In genomic region chr13:113902536-113902935, GRCh38 we compare ENCODE assay signal across 24 cellular contexts. TPM values are rescaled to one million over a fixed set of nuclear protein-coding genes. Genes with fewer than 3 reads are reported as not detected.
DNase-seq lines count a peak whose midpoint lies in the region; ATAC-seq, FAIRE-seq and TF ChIP-seq lines count a peak whose summit lies in the region.
"Had no signal": no experiment of that assay in that cellular context is flagged by ENCODE, and none has a peak within 500 bp of the region (broad histone marks: within the 10 kb centered on the region; RNA-seq: fewer than 3 reads in every experiment).

No MANE protein-coding gene starts in this region.

- no peaks in the 10 kb centered on the region for H3K36me3 Mint-ChIP-seq in activated CD4-positive, alpha-beta T cell treated with anti-CD3 and anti-CD28 coated beads, Interleukin-2, amount 10 ng/mL, durations not matched to agents 24 days and 14 days (ENCODE audit: low read depth)
- H3K36me3 Mint-ChIP-seq: CD14-positive monocyte; CD8-positive, alpha-beta memory T cell had no signal

- no peaks in the 10 kb centered on the region for H3K9me3 Mint-ChIP-seq in activated CD4-positive, alpha-beta T cell treated with anti-CD3 and anti-CD28 coated beads, Interleukin-2, amount 10 ng/mL, durations not matched to agents 24 days and 14 days
- H3K9me3 Mint-ChIP-seq: CD8-positive, alpha-beta memory T cell had no signal

- H3F3A ChIP-seq in GM23248 (ENCODE audit: insufficient read depth) = peaks cover 57% of the 10 kb centered on the region

- in situ Hi-C loops in GM23248 (cut with MboI) = no loop called here

- TF ChIP-seq CTCF in esophagus squamous epithelium (IDR thresholded peaks at IDR 0.05) = no peak
- no peak for TF ChIP-seq CTCF in thoracic aorta (IDR thresholded peaks at IDR 0.05)

- H3K9me3 ChIP-seq in GM23248 (ENCODE audit: low read depth) (no peaks in the 10 kb centered on the region), SJSA1 (replicated peaks) (no peaks in the 10 kb centered on the region), esophagus squamous epithelium (no peaks in the 10 kb centered on the region), thoracic aorta (no peaks in the 10 kb centered on the region)

- DNase-seq in GM23248 (peak; percentile 5), SJSA1 (ENCODE audit: low read depth in 1 of 2, low spot score in 2 of 2) (peak in 1 of 2 experiments; percentile 22), esophagus squamous epithelium (lab: John Stamatoyannopoulos, UW) (no peak), thoracic aorta (ENCODE audit: low spot score) (no peak), GM12891 (ENCODE audit: insufficient read length, low spot score) (no peak)
- DNase-seq in activated CD4-positive, alpha-beta T cell treated with anti-CD3 and anti-CD28 coated beads, Interleukin-2, amount 10 ng/mL, durations not matched to agents 24 days and 14 days = no peak
- DNase-seq: CD8-positive, alpha-beta memory T cell; DMS 273 treated with DMSO at 0.1 percent for 48 hours; DMS79; EL; GDM1; H9; KG1; MG63; NCI-H2029; NCI-H526 treated with DMSO at 0.1 percent for 48 hours; PC-9; Right ventricle myocardium superior had no signal

- H3K27me3 ChIP-seq in GM23248 (replicated peaks; ENCODE audit: insufficient read depth) (no peaks in the 10 kb centered on the region), SJSA1 (replicated peaks) (no peaks in the 10 kb centered on the region), esophagus squamous epithelium (peaks cover 0 to 9% (median 0%) of the 10 kb centered on the region in 4 donors), thoracic aorta (replicated peaks; ENCODE audit: insufficient read depth) (no peaks in the 10 kb centered on the region)
- H3K27me3 ChIP-seq: MG63 had no signal

- H3K79me2 ChIP-seq in GM23248 (ENCODE audit: insufficient read depth) = 0 out of 2 replicates have a peak, but pooled peaks cover 6% of the 10 kb centered on the region

- intact Hi-C loops in esophagus squamous epithelium (cut with DNase I) = no loop called here
- intact Hi-C loops in activated CD4-positive, alpha-beta T cell treated with anti-CD3 and anti-CD28 coated beads, Interleukin-2, amount 10 ng/mL, durations not matched to agents 24 days and 14 days (cut with micrococcal nuclease) = loop anchor here (5.0 kb wide), 1 partner anchor 85 kb away; no protein-coding TSS in a partner anchor

- no peak overlapping the region for H3K9ac ChIP-seq in GM23248

- no peak overlapping the region for H3K27ac Mint-ChIP-seq in activated CD4-positive, alpha-beta T cell treated with anti-CD3 and anti-CD28 coated beads, Interleukin-2, amount 10 ng/mL, durations not matched to agents 24 days and 14 days
- H3K27ac Mint-ChIP-seq: B cell; CD14-positive monocyte; CD8-positive, alpha-beta memory T cell; GM23338; H9 had no signal

- H3K4me3 Mint-ChIP-seq in activated CD4-positive, alpha-beta T cell treated with anti-CD3 and anti-CD28 coated beads, Interleukin-2, amount 10 ng/mL, durations not matched to agents 24 days and 14 days = no peak overlapping the region
- H3K4me3 Mint-ChIP-seq: B cell; CD14-positive monocyte; CD8-positive, alpha-beta memory T cell; GM23338; H9 had no signal

- H3K4me3 ChIP-seq in GM23248 (no peak overlapping the region), SJSA1 (no peak overlapping the region), esophagus squamous epithelium (no peak overlapping the region), thoracic aorta (no peak overlapping the region)
- H3K4me3 ChIP-seq: GM12878, GM23338, MG63, PC-9 had no signal

- H3K27ac ChIP-seq in GM23248 (peak overlapping the region; percentile 72), SJSA1 (peak overlapping the region; percentile 88), esophagus squamous epithelium (peak overlapping the region in 3 of 4 donors; percentile 52 to 84 (median 78)), thoracic aorta (peak overlapping the region; percentile 91 to 92)
- H3K27ac ChIP-seq: 22Rv1, PC-9 had no signal

- WGBS in GM23248 (ENCODE audit: low coverage in 1 of 2, low lambda C conversion rate in 2 of 2, missing lambda C conversion rate in 2 of 2), 2 experiments = 74 to 79% methylated on average over 2 of the region's 2 CpGs
- 69 to 80% methylated on average over 2 of the region's 2 CpGs for WGBS in esophagus squamous epithelium, 2 donors

- H3K4me1 ChIP-seq in GM23248 (ENCODE audit: insufficient read depth) (peaks cover 52% of the 10 kb centered on the region), SJSA1 (replicated peaks) (peaks cover 47% of the 10 kb centered on the region), esophagus squamous epithelium (no peaks in the 10 kb centered on the region), thoracic aorta (ENCODE audit: control insufficient read depth in 1 of 2, low read depth in 2 of 2) (peaks cover 18 to 62% of the 10 kb centered on the region in 2 donors)

- no peaks in the 10 kb centered on the region for H3K9me2 ChIP-seq in GM23248 (ENCODE audit: insufficient read depth)

- H3K27me3 Mint-ChIP-seq in activated CD4-positive, alpha-beta T cell treated with anti-CD3 and anti-CD28 coated beads, Interleukin-2, amount 10 ng/mL, durations not matched to agents 24 days and 14 days = peaks cover 11% of the 10 kb centered on the region

- H3K36me3 ChIP-seq in GM23248 (ENCODE audit: low read depth) (no peaks in the 10 kb centered on the region), SJSA1 (0 out of 2 replicates have a peak, but pooled peaks cover 4% of the 10 kb centered on the region), esophagus squamous epithelium (no peaks in the 10 kb centered on the region), thoracic aorta (no peaks in the 10 kb centered on the region)

- no peak overlapping the region for H2AFZ ChIP-seq in GM23248
- H2AFZ ChIP-seq: GM23338, PC-9 had no signal

- H3K4me2 ChIP-seq in GM23248 (ENCODE audit: unreplicated experiment) = no peak overlapping the region
- H3K4me2 ChIP-seq: GM23338, PC-9 had no signal

- ATAC-seq in thoracic aorta (ENCODE audit: insufficient number of reproducible peaks, low FRiP score, low read depth) (no peak), GM18870 (IDR thresholded peaks at IDR 0.05; ENCODE audit: unreplicated experiment) (no peak)
- ATAC-seq: GM12878, GM23338 had no signal

- no peak for TF ChIP-seq POLR2A in esophagus squamous epithelium (IDR thresholded peaks at IDR 0.05)
- no peak for TF ChIP-seq POLR2A in GM12891 (IDR thresholded peaks at IDR 0.05; ENCODE audit: low read depth, low read length)

- H4K20me1 ChIP-seq in GM23248 (ENCODE audit: insufficient read depth) = no peaks in the 10 kb centered on the region

- H3K4me1 Mint-ChIP-seq in activated CD4-positive, alpha-beta T cell treated with anti-CD3 and anti-CD28 coated beads, Interleukin-2, amount 10 ng/mL, durations not matched to agents 24 days and 14 days = no peaks in the 10 kb centered on the region
- H3K4me1 Mint-ChIP-seq: B cell; CD14-positive monocyte; CD8-positive, alpha-beta memory T cell had no signal

- no peak for FAIRE-seq in GM12891 (lab: Jason Lieb, UNC)
- FAIRE-seq: GM12878 had no signal

TF ChIP-seq in GM12891, 5 proteins besides CTCF, POLR2A, EP300 and RAD21:
- TF ChIP-seq POLR2AphosphoS5 (IDR thresholded peaks at IDR 0.05; ENCODE audit: low read depth, low read length) = no peak
- no peak for TF ChIP-seq PAX5 (IDR thresholded peaks at IDR 0.05; ENCODE audit: insufficient read depth, low read length, severe bottlenecking)
- no peak for TF ChIP-seq TAF1 (IDR thresholded peaks at IDR 0.05; ENCODE audit: low read depth, low read length)
- no peak for TF ChIP-seq POU2F2 (IDR thresholded peaks at IDR 0.05; ENCODE audit: low read depth, low read length)
- no peak for TF ChIP-seq SPI1 (IDR thresholded peaks at IDR 0.05; ENCODE audit: low read depth, low read length)

RNA-seq across cellular contexts. Expression of gene GAS6, which starts 38.7 kb away (rescaled TPM):
- total RNA-seq in GM23248 (2014; rRNA removed; shearing (Covaris generic)) = 998 and 1,035 TPM in 2 replicates
- polyA plus RNA-seq in GM23248 (2016; fragmentation: Nextera tagmentation; extraction: Ambion mirVana) = 822 and 865 TPM in 2 replicates
- 41.7 and 45.3 TPM in 2 replicates for total RNA-seq in SJSA1 (2014; rRNA removed; shearing (Covaris generic))
- total RNA-seq in esophagus squamous epithelium (100 to 1,000 TPM in 1 of 4 donors, 10 to 100 TPM in 3; 43.0 to 112 (median 68.5) TPM), thoracic aorta (1,000 to 10,000 TPM in 1 of 2 donors, 100 to 1,000 TPM in 1; 854 to 1,319 TPM)
- 1.6 TPM for polyA plus RNA-seq in GM12891 (2012; ENCODE audit: low read depth, missing spikeins)
- 0.17 and 0.54 TPM in 2 replicates for total RNA-seq in activated CD4-positive, alpha-beta T cell treated with anti-CD3 and anti-CD28 coated beads, Interleukin-2, amount 10 ng/mL, durations not matched to agents 24 days and 14 days

Comparison
In these comparisons a context has a peak if more than half of its experiments do, and no peak if none do; other contexts are left out.
1. RNA of gene GAS6, which starts 38.7 kb away (total RNA-seq): 854 to 1,319 TPM in thoracic aorta, 998 to 1,035 TPM in GM23248, 43.0 to 112 TPM in esophagus squamous epithelium and 41.7 to 45.3 TPM in SJSA1; 0.17 to 0.54 TPM in activated CD4-positive, alpha-beta T cell treated with anti-CD3 and anti-CD28 coated beads, Interleukin-2, amount 10 ng/mL, durations not matched to agents 24 days and 14 days; every median in the first group is over 10 times any median in the second.
2. Peak in every context shown above with its lines, with median percentiles within 50 percentile points of each other: H3K27ac ChIP-seq.